In genomic region chr13:91701975-91702374, GRCh38 we compare ENCODE assay signal across 26 cellular contexts.
"Had no signal": no experiment of that assay in that cellular context is flagged by ENCODE, and none has a peak within 500 bp of the region (broad histone marks: within the 10 kb centered on the region; RNA-seq: fewer than 3 reads in every experiment).

No MANE protein-coding gene starts in this region.

- H3K27me3 ChIP-seq: dorsolateral prefrontal cortex, neural progenitor cell, right atrium auricular region, suprapubic skin, transverse colon, upper lobe of right lung, uterus had no signal

- H2AFZ ChIP-seq: neural progenitor cell, parathyroid adenoma had no signal

- H3K27ac Mint-ChIP-seq: immature natural killer cell; memory B cell; natural killer cell; neural progenitor cell; stimulated activated naive CD8-positive, alpha-beta T cell treated with anti-CD3 and anti-CD28 coated beads, Interleukin-15, amount 100 ng/mL, for 72 hours had no signal

- H3K79me2 ChIP-seq: parathyroid adenoma had no signal

- ATAC-seq: natural killer cell; sciatic nerve; stimulated activated naive CD8-positive, alpha-beta T cell treated with anti-CD3 and anti-CD28 coated beads, Interleukin-15, amount 100 ng/mL, for 72 hours; upper lobe of right lung had no signal

- H3K4me2 ChIP-seq: neural progenitor cell, smooth muscle cell had no signal

- H3K4me1 Mint-ChIP-seq: immature natural killer cell; memory B cell; natural killer cell; neural progenitor cell; stimulated activated naive CD8-positive, alpha-beta T cell treated with anti-CD3 and anti-CD28 coated beads, Interleukin-15, amount 100 ng/mL, for 72 hours had no signal

- H3K27me3 Mint-ChIP-seq: memory B cell; stimulated activated naive CD8-positive, alpha-beta T cell treated with anti-CD3 and anti-CD28 coated beads, Interleukin-15, amount 100 ng/mL, for 72 hours had no signal

- H3K9me3 Mint-ChIP-seq: neural progenitor cell; stimulated activated naive CD8-positive, alpha-beta T cell treated with anti-CD3 and anti-CD28 coated beads, Interleukin-15, amount 100 ng/mL, for 72 hours had no signal

- H3K4me1 ChIP-seq: neural progenitor cell, parathyroid adenoma, prostate gland, right atrium auricular region, suprapubic skin, transverse colon, upper lobe of right lung, uterus had no signal

- H3K27ac ChIP-seq: dorsolateral prefrontal cortex, neural progenitor cell, parathyroid adenoma, prostate gland, right atrium auricular region, suprapubic skin, transverse colon, upper lobe of right lung, uterus had no signal

- DNase-seq: dorsolateral prefrontal cortex; effector CD4-positive, alpha-beta T cell; hypothalamus; immature natural killer cell; islet precursor cell; kidney glomerular epithelial cell; natural killer cell; stimulated activated CD4-positive, alpha-beta T cell treated with anti-CD3 and anti-CD28 coated beads, Interleukin-12 subunit alpha, Interleukin-12 subunit beta, amount 100 ng/mL, for 4 hours; stimulated activated CD4-positive, alpha-beta T cell treated with anti-CD3 and anti-CD28 coated beads, Interleukin-1b, Interleukin-23, amount 100 ng/mL, for 48 hours; stimulated activated CD4-positive, alpha-beta T cell treated with anti-CD3 and anti-CD28 coated beads, Interleukin-4, amount 100 ng/mL, for 1 hour; stimulated activated CD8-positive, alpha-beta memory T cell treated with anti-CD3 and anti-CD28 coated beads, Interleukin-4, amount 100 ng/mL, for 48 hours; stimulated activated naive CD4-positive, alpha-beta T cell; stimulated activated naive CD8-positive, alpha-beta T cell treated with anti-CD3 and anti-CD28 coated beads, Interleukin-15, amount 100 ng/mL, for 72 hours; transverse colon; upper lobe of right lung; uterus had no signal

- H3K9me3 ChIP-seq: prostate gland, suprapubic skin, transverse colon, upper lobe of right lung, uterus had no signal

- FAIRE-seq: frontal cortex had no signal

- H3K36me3 ChIP-seq: neural progenitor cell, prostate gland, right atrium auricular region, suprapubic skin, transverse colon, upper lobe of right lung, uterus had no signal

- H3K36me3 Mint-ChIP-seq: immature natural killer cell, memory B cell, natural killer cell, neural progenitor cell had no signal

- H3K4me3 Mint-ChIP-seq: immature natural killer cell; memory B cell; natural killer cell; neural progenitor cell; stimulated activated naive CD8-positive, alpha-beta T cell treated with anti-CD3 and anti-CD28 coated beads, Interleukin-15, amount 100 ng/mL, for 72 hours had no signal

- H3K4me3 ChIP-seq: dorsolateral prefrontal cortex, lung, neural progenitor cell, prostate gland, right atrium auricular region, smooth muscle cell, suprapubic skin, transverse colon, upper lobe of right lung, uterus had no signal

- H3K9ac ChIP-seq: neural progenitor cell, parathyroid adenoma had no signal
